ENCODE assay signal across 1 cellular context in the genomic region with DNA sequence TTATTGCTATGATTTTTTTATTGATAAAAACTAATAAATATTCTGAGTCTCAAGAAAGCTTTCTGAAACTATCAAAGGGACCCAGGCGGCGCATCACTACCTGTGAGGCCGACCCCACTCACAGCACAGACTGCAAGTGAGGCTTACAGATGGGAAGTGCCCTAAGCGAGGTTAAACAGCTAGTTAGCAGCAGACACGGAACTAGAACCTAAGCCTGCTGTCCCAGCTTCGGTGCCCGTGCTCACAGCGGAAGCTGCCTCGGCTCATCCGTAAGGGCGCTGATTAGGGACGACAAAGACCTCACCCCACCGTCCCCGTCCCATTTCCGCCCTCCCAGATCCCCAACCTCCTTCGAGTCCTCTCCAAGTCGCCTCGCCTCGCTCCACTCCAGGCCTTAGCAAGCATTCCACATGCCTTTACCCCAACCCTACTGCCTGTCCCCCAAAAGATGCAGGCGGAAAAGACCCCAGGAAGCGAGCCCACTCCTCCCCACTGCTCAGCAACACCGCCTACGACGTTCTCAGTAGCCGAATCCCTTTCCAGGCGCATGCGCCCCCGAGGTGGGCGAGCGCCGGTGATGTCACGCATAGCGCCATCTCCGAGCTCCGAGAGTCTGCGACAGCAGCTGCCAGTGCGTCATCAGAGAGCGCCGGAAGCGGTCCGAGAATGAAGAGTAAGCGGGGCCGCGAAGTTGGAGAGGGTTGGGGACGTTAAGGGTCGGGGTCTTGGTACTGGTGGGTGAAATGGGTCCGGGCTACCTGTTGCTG.
A peak's percentile ranks its signal among the peaks of the same experiment; 100 is the strongest.
TF ChIP-seq lines count a peak whose summit lies in the region.

POP4 (plus strand) TSS at position 631 of the 767 bp plus-strand sequence; CDS start at position 667, 36 bp downstream.

TF ChIP-seq in K562, 482 proteins besides CTCF, POLR2A, EP300 and RAD21 (continued from another document and continues in another):
- no peak for TF ChIP-seq NR2F6 (CRISPR knock-in tag; IDR thresholded peaks at IDR 0.05)
- TF ChIP-seq SMAD2 (IDR thresholded peaks at IDR 0.05; ENCODE audit: low read depth, low read length) = no peak
- TF ChIP-seq RBM39 (optimal IDR thresholded peaks at IDR 0.05; ENCODE audit: low read depth, low read length) = no peak
- TF ChIP-seq CHCHD3 (CRISPR knock-in tag; IDR thresholded peaks at IDR 0.05) = no peak; the same call in 1 of the 2 replicates
- no peak for TF ChIP-seq HINFP (tag; conservative IDR thresholded peaks at IDR 0.05; ENCODE audit: low read depth)
- TF ChIP-seq ZFPM2 (CRISPR knock-in tag; IDR thresholded peaks at IDR 0.05) = no peak
- TF ChIP-seq FOXM1 (IDR thresholded peaks at IDR 0.05; ENCODE audit: low read depth) = no peak
- TF ChIP-seq FOXM1 (CRISPR knock-in tag; IDR thresholded peaks at IDR 0.05; ENCODE audit: low read depth) = no peak
- no peak for TF ChIP-seq KLF16 (IDR thresholded peaks at IDR 0.05)
- TF ChIP-seq ZBED1 (IDR thresholded peaks at IDR 0.05) = no peak; the same call in 1 of the 2 replicates
- TF ChIP-seq MAX (CRISPR knock-in tag; IDR thresholded peaks at IDR 0.05) = peak; percentile 38; the same call in 1 of the 2 replicates
- TF ChIP-seq ARID3B (CRISPR knock-in tag; IDR thresholded peaks at IDR 0.05; ENCODE audit: borderline replicate concordance) = no peak
- TF ChIP-seq MTA2 (IDR thresholded peaks at IDR 0.05; ENCODE audit: low read depth) = no peak
- TF ChIP-seq ARHGAP35 (IDR thresholded peaks at IDR 0.05; ENCODE audit: partially characterized antibody) = no peak
- TF ChIP-seq, protein P1, sequence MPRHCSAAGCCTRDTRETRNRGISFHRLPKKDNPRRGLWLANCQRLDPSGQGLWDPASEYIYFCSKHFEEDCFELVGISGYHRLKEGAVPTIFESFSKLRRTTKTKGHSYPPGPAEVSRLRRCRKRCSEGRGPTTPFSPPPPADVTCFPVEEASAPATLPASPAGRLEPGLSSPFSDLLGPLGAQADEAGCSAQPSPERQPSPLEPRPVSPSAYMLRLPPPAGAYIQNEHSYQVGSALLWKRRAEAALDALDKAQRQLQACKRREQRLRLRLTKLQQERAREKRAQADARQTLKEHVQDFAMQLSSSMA (CRISPR knock-in tag; IDR thresholded peaks at IDR 0.05) = no peak
- no peak for TF ChIP-seq WHSC1 (IDR thresholded peaks at IDR 0.05; ENCODE audit: low read length)
- TF ChIP-seq JUND (IDR thresholded peaks at IDR 0.05; ENCODE audit: borderline replicate concordance, low read depth, low read length) = peak; percentile 88
- peak; percentile 71; the same call in 2 of the 3 replicates for TF ChIP-seq JUND (tag; IDR thresholded peaks at IDR 0.05; ENCODE audit: borderline replicate concordance, low read depth, low read length)
- no peak for TF ChIP-seq SAFB (IDR thresholded peaks at IDR 0.05; ENCODE audit: borderline replicate concordance, low read depth, low read length)
- TF ChIP-seq HCFC1 (IDR thresholded peaks at IDR 0.05; ENCODE audit: low read depth, low read length) = peak; percentile 88
- TF ChIP-seq ETS2 (tag; IDR thresholded peaks at IDR 0.05; ENCODE audit: borderline replicate concordance, poor library complexity, severe bottlenecking) = no peak
- no peak for TF ChIP-seq ZNF347 (CRISPR knock-in tag; IDR thresholded peaks at IDR 0.05; ENCODE audit: low read depth)
- TF ChIP-seq SAP30 (IDR thresholded peaks at IDR 0.05; ENCODE audit: borderline replicate concordance, insufficient read depth, low read depth, low read length, poor library complexity, severe bottlenecking) = peak; percentile 79
- no peak for TF ChIP-seq KDM1A (IDR thresholded peaks at IDR 0.05)
- no peak for TF ChIP-seq TCFL5 (CRISPR knock-in tag; conservative IDR thresholded peaks at IDR 0.05)
- TF ChIP-seq FOXP1 (CRISPR knock-in tag; IDR thresholded peaks at IDR 0.05) = no peak
- TF ChIP-seq, protein P2, sequence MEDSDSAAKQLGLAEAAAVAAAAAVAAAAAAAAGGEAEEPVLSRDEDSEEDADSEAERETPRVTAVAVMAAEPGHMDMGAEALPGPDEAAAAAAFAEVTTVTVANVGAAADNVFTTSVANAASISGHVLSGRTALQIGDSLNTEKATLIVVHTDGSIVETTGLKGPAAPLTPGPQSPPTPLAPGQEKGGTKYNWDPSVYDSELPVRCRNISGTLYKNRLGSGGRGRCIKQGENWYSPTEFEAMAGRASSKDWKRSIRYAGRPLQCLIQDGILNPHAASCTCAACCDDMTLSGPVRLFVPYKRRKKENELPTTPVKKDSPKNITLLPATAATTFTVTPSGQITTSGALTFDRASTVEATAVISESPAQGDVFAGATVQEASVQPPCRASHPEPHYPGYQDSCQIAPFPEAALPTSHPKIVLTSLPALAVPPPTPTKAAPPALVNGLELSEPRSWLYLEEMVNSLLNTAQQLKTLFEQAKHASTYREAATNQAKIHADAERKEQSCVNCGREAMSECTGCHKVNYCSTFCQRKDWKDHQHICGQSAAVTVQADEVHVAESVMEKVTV (CRISPR knock-in tag; IDR thresholded peaks at IDR 0.05) = no peak
- peak; percentile 54; the same call in 1 of the 2 replicates for TF ChIP-seq THAP12 (CRISPR knock-in tag; IDR thresholded peaks at IDR 0.05)
- no peak for TF ChIP-seq HNRNPK (IDR thresholded peaks at IDR 0.05; ENCODE audit: low read depth, low read length, poor library complexity, severe bottlenecking)
- TF ChIP-seq CSDE1 (IDR thresholded peaks at IDR 0.05) = peak in 1 of 2 experiments; percentile 93; a peak in 2 of 4 replicates
- no peak for TF ChIP-seq CREB5 (CRISPR knock-in tag; IDR thresholded peaks at IDR 0.05)
- TF ChIP-seq FOXA3 (CRISPR knock-in tag; conservative IDR thresholded peaks at IDR 0.05 in 1 of 2, IDR thresholded peaks at IDR 0.05 in 1 of 2) = no peak
- peak; percentile 98 for TF ChIP-seq TFAP4 (CRISPR knock-in tag; IDR thresholded peaks at IDR 0.05; ENCODE audit: borderline replicate concordance)
- peak; percentile 93 for TF ChIP-seq GABPA (tag; conservative IDR thresholded peaks at IDR 0.05; ENCODE audit: low read depth)
- no peak for TF ChIP-seq STAT5A (IDR thresholded peaks at IDR 0.05; ENCODE audit: borderline replicate concordance, low read length)
- peak; percentile 99 for TF ChIP-seq SUPT5H (IDR thresholded peaks at IDR 0.05)
- TF ChIP-seq ZNF217 (CRISPR knock-in tag; IDR thresholded peaks at IDR 0.05) = no peak
- TF ChIP-seq NCOA4 (IDR thresholded peaks at IDR 0.05; ENCODE audit: partially characterized antibody) = no peak
- no peak for TF ChIP-seq SIRT6 (IDR thresholded peaks at IDR 0.05; ENCODE audit: low read depth, low read length)
- no peak for TF ChIP-seq ELK3 (CRISPR knock-in tag; IDR thresholded peaks at IDR 0.05)
- TF ChIP-seq NCOA1 (IDR thresholded peaks at IDR 0.05; ENCODE audit: low read depth) = 0 out of 2 replicates have a peak, but pooled peaks have one; percentile 45
- TF ChIP-seq SNIP1 (IDR thresholded peaks at IDR 0.05; ENCODE audit: low read depth) = no peak
- TF ChIP-seq PTBP1 (IDR thresholded peaks at IDR 0.05; ENCODE audit: low read depth, low read length) = no peak
- TF ChIP-seq BRF1 (IDR thresholded peaks at IDR 0.05; ENCODE audit: borderline replicate concordance, extremely low read depth, insufficient read length) = no peak
